ENCODE assay signal across 8 cellular contexts in the genomic region with DNA sequence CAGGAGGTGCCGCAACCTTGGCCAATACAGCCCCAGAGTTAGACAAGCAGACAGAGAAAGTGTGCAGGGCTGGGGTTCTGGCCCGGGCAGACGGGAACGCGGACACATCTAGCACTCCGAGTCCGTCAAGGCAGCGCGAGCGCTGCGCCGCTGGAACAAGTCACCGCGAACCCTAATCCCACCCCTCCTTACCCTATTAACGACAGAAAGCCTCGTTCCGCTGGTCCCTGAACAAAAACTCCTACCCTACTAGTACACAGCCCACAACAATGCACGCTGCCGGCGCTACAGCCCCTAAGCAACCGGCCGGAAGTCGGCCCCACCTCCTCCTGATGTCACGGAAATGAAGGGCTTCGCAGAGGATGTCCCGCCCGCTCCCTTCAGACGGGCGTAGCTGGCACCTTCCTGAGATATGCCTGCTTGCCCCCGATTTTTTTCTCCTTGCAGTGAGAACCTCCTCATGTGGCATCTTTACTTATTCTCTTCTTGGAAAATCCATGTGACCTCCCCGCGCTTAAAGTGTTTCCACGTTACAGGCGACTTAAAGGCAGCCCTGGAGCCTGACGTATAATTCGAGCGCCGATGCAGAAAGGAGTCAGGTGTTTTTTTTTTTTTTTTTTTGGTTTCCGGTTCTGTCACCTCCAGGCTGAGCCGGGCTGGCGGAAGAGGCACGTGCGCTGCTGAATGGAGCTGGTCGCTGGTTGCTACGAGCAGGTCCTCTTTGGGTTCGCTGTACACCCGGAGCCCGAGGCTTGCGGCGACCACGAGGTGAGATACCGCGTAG. TPM values are rescaled to one million over a fixed set of nuclear protein-coding genes. Genes with fewer than 3 reads are reported as not detected.
A peak's percentile ranks its signal among the peaks of the same experiment; 100 is the strongest.
DNase-seq lines count a peak whose midpoint lies in the region; ATAC-seq, FAIRE-seq and TF ChIP-seq lines count a peak whose summit lies in the region.

A gene (minus strand): TSS at position 315 of the 784 bp plus-strand sequence. CDS start 7,066 bp downstream, outside the sequence.
A gene with protein sequence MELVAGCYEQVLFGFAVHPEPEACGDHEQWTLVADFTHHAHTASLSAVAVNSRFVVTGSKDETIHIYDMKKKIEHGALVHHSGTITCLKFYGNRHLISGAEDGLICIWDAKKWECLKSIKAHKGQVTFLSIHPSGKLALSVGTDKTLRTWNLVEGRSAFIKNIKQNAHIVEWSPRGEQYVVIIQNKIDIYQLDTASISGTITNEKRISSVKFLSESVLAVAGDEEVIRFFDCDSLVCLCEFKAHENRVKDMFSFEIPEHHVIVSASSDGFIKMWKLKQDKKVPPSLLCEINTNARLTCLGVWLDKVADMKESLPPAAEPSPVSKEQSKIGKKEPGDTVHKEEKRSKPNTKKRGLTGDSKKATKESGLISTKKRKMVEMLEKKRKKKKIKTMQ (plus strand): TSS at position 671 of the 784 bp plus-strand sequence. CDS start 14 bp downstream, at position 685.

- ATAC-seq in GM19397 (IDR thresholded peaks at IDR 0.05; ENCODE audit: unreplicated experiment) (peak; percentile 100), HG03565 (IDR thresholded peaks at IDR 0.05; ENCODE audit: unreplicated experiment) (peak; percentile 96), HepG2 (peak; percentile 98)

- peak within 1 kb of the TSS; percentile 73 for H3K4me2 ChIP-seq in HepG2 (ENCODE audit: low read depth, low read length)

- DNase-seq in CD1c-positive myeloid dendritic cell (ENCODE audit: extremely low spot score) = peak; percentile 96
- peak; percentile 99 for DNase-seq in NCI-H748 treated with DMSO at 0.1 percent for 48 hours (lab: John Stamatoyannopoulos, UW)
- peak; percentile 91 to 92 for DNase-seq in activated CD4-positive, alpha-beta T cell treated with anti-CD3 and anti-CD28 coated beads, Interleukin-2, amount 50 U/mL, for 4 hours
- peak; percentile 92 to 95 for DNase-seq in dermis microvascular lymphatic vessel endothelial cell (ENCODE audit: low read depth in 2 of 2)
- DNase-seq in HepG2 (ENCODE audit: low spot score) = peak; percentile 94
- DNase-seq in stimulated activated CD4-positive, alpha-beta T cell treated with anti-CD3 and anti-CD28 coated beads, Interleukin-2, amount 100 ng/mL, for 48 hours = peak; percentile 82 to 84

- CTCF ChIA-PET in HepG2 (lab: Yijun Ruan, JAX; ENCODE audit: low intra/inter-chr PET ratio, low total read pairs) = interaction anchor here (1.0 kb wide), 1 partner anchor 107 kb away, joined by 3 read pairs; no protein-coding TSS in a partner anchor

- peak within 1 kb of the TSS; percentile 96 for H3K27ac ChIP-seq in HepG2 (ENCODE audit: extremely low read length, insufficient read depth, low read length)

- FAIRE-seq in HepG2 (lab: Jason Lieb, UNC) = peak; percentile 52

- no peaks in the 10 kb centered on the region for H4K20me1 ChIP-seq in HepG2 (ENCODE audit: insufficient read depth, low read length)

- peaks cover 44% of the 10 kb centered on the region for H3K4me1 ChIP-seq in HepG2 (ENCODE audit: insufficient read depth, low read length)

- H3K9me3 ChIP-seq in HepG2 (ENCODE audit: low read length) = no peaks in the 10 kb centered on the region

- intact Hi-C loops in HepG2 (cut with micrococcal nuclease; ENCODE audit: unreplicated experiment) = loop anchor here (1.0 kb wide), 6 partner anchors 27 to 189 kb away; a partner anchor contains a TSS

- 2% methylated on average over 50 of the region's 53 CpGs for WGBS in HepG2 (ENCODE audit: low lambda C conversion rate)

- peak; percentile 37; the same call in 1 of the 2 replicates for TF ChIP-seq RAD21 in HepG2 (CRISPR knock-in tag; IDR thresholded peaks at IDR 0.05)

- POLR2A ChIA-PET in HepG2 (lab: Yijun Ruan, JAX) = interaction anchor here (0.6 to 2.9 kb wide), 28 partner anchors 8 to 837 kb away, joined by 3 to 79 read pairs (median 4); a partner anchor contains a TSS

- peaks cover 9 to 24% of the 10 kb centered on the region in 2 experiments for H3K36me3 ChIP-seq in HepG2 (replicated peaks in 1 of 2; ENCODE audit: control insufficient read depth in 1 of 2, insufficient read depth in 2 of 2, low read length in 2 of 2)

- peak within 1 kb of the TSS; percentile 90 for H2AFZ ChIP-seq in HepG2 (ENCODE audit: low read length)

- peak; percentile 6; the same call in 1 of the 2 replicates for TF ChIP-seq CTCF in HepG2 (CRISPR knock-in tag; IDR thresholded peaks at IDR 0.05)

- peak; percentile 92 to 93 for TF ChIP-seq POLR2A in HepG2 (IDR thresholded peaks at IDR 0.05; ENCODE audit: insufficient read depth in 1 of 2, low read depth in 2 of 2, low read length in 2 of 2)

- peak; percentile 27 to 45; a peak in 3 of 4 replicates for TF ChIP-seq EP300 in HepG2 (IDR thresholded peaks at IDR 0.05; ENCODE audit: low read depth in 2 of 2, low read length in 2 of 2)
- peak; percentile 54; the same call in 1 of the 2 replicates for TF ChIP-seq EP300 in HepG2 (CRISPR knock-in tag; IDR thresholded peaks at IDR 0.05; ENCODE audit: borderline replicate concordance)

- H3K27me3 ChIP-seq in HepG2 (ENCODE audit: control insufficient read depth in 1 of 2, insufficient read depth in 2 of 2, low read length in 2 of 2) = no peaks in the 10 kb centered on the region; a peak in 1 of 5 replicates

- BruUV-seq in HepG2 (replicated peaks; lab: Mats Ljungman, UMichigan) = TSS peak; percentile 81

- H3K79me2 ChIP-seq in HepG2 (ENCODE audit: insufficient read depth, low read length) = peaks cover 44% of the 10 kb centered on the region

- peak within 1 kb of the TSS; percentile 78 to 98 (median 97) for H3K4me3 ChIP-seq in HepG2 (replicated peaks in 1 of 3; ENCODE audit: insufficient read depth in 1 of 3, low read depth in 2 of 3, low read length in 3 of 3)

- H3K9ac ChIP-seq in HepG2 (ENCODE audit: insufficient read depth, low read depth, low read length) = peak within 1 kb of the TSS; percentile 98

- in situ Hi-C loops in HepG2 (cut with HindIII; ENCODE audit: extremely low pct_ligation_motif_present, low pct_unique_long_range_greater_than_20kb) = loop anchor here (5.0 kb wide), 1 partner anchor 182 kb away; no protein-coding TSS in a partner anchor

TF ChIP-seq in HepG2, 621 proteins besides CTCF, POLR2A, EP300 and RAD21 (continues in another document):
- TF ChIP-seq KLF12 (CRISPR knock-in tag; IDR thresholded peaks at IDR 0.05; ENCODE audit: borderline replicate concordance) (peak; percentile 94; the same call in 1 of the 2 replicates), ZNF446 (CRISPR knock-in tag; IDR thresholded peaks at IDR 0.05) (no peak), FOXC1 (CRISPR knock-in tag; IDR thresholded peaks at IDR 0.05; ENCODE audit: borderline replicate concordance) (peak; percentile 69; the same call in 1 of the 2 replicates)

RNA-seq across cellular contexts. Expression of the first gene that starts in this region (rescaled TPM):
- total RNA-seq in dermis microvascular lymphatic vessel endothelial cell (0.25 and 0.77 TPM in 2 replicates), HepG2 (2016; rRNA removed; fragmentation: Illumina TruSeq; extraction: Trizol) (0.53 and 0.66 TPM in 2 replicates)
- total RNA-seq in HepG2 (2016; cell fraction: cytosol; rRNA removed; fragmentation: Illumina TruSeq; extraction: Trizol; ENCODE audit: low read depth) = not detected in 2 replicates
- 1.0 and 1.1 TPM in 2 replicates for total RNA-seq in HepG2 (2016; cell fraction: insoluble cytoplasmic fraction; rRNA removed; fragmentation: Illumina TruSeq; extraction: Trizol)
- not detected in 2 replicates for total RNA-seq in HepG2 (2016; cell fraction: membrane; rRNA removed; fragmentation: Illumina TruSeq; extraction: Trizol)
- not detected in 2 replicates for total RNA-seq in HepG2 (2016; cell fraction: nucleus; rRNA removed; fragmentation: Illumina TruSeq; extraction: Trizol)
- polyA plus RNA-seq in HepG2 (2011; rRNA removed) = 0.50 TPM in 1 of 2 replicates, not detected in the other
- 0.35 and 0.38 TPM in 2 replicates for polyA plus RNA-seq in HepG2 (2011; cell fraction: cytosol; rRNA removed)
- polyA plus RNA-seq in HepG2 (2011; cell fraction: nucleus; rRNA removed) = not detected in 2 replicates
- 0.36 and 0.52 TPM in 2 replicates for polyA plus RNA-seq in HepG2 (2012)
- polyA plus RNA-seq in HepG2 (2016; cell fraction: cytosol; fragmentation: Illumina TruSeq; extraction: Trizol; ENCODE audit: low read depth) = not detected in 2 replicates
- 0.60 and 1.2 TPM in 2 replicates for polyA plus RNA-seq in HepG2 (2016; cell fraction: insoluble cytoplasmic fraction; fragmentation: Illumina TruSeq; extraction: Trizol; ENCODE audit: low read depth)
- not detected in 2 replicates for polyA plus RNA-seq in HepG2 (2016; cell fraction: membrane; fragmentation: Illumina TruSeq; extraction: Trizol; ENCODE audit: low read depth)
- polyA plus RNA-seq in HepG2 (2016; cell fraction: nucleus; fragmentation: Illumina TruSeq; extraction: Trizol; ENCODE audit: insufficient read depth, low read depth) = 1.4 TPM in 1 of 2 replicates, not detected in the other
- not detected in 2 replicates for polyA minus RNA-seq in HepG2 (2011; rRNA and poly(A)+ RNA removed; ENCODE audit: low replicate concordance)
- polyA minus RNA-seq in HepG2 (2011; cell fraction: cytosol; rRNA and poly(A)+ RNA removed) = not detected in 2 replicates
- polyA minus RNA-seq in HepG2 (2011; cell fraction: nucleus; rRNA and poly(A)+ RNA removed) = not detected in 2 replicates

RNA-seq across cellular contexts. Expression of the second gene that starts in this region (rescaled TPM):
- total RNA-seq in dermis microvascular lymphatic vessel endothelial cell (8.6 and 10.1 TPM in 2 replicates), HepG2 (2016; rRNA removed; fragmentation: Illumina TruSeq; extraction: Trizol) (66.2 and 106 TPM in 2 replicates)
- total RNA-seq in HepG2 (2016; cell fraction: cytosol; rRNA removed; fragmentation: Illumina TruSeq; extraction: Trizol; ENCODE audit: low read depth) = 11.9 and 13.2 TPM in 2 replicates
- 64.7 and 103 TPM in 2 replicates for total RNA-seq in HepG2 (2016; cell fraction: insoluble cytoplasmic fraction; rRNA removed; fragmentation: Illumina TruSeq; extraction: Trizol)
- total RNA-seq in HepG2 (2016; cell fraction: membrane; rRNA removed; fragmentation: Illumina TruSeq; extraction: Trizol) = 18.5 and 23.4 TPM in 2 replicates
- total RNA-seq in HepG2 (2016; cell fraction: nucleus; rRNA removed; fragmentation: Illumina TruSeq; extraction: Trizol) = 27.0 and 28.3 TPM in 2 replicates
- 17.0 and 23.4 TPM in 2 replicates for polyA plus RNA-seq in HepG2 (2011; rRNA removed)
- 11.7 and 15.1 TPM in 2 replicates for polyA plus RNA-seq in HepG2 (2011; cell fraction: cytosol; rRNA removed)
- polyA plus RNA-seq in HepG2 (2011; cell fraction: nucleus; rRNA removed) = 5.6 and 6.6 TPM in 2 replicates
- polyA plus RNA-seq in HepG2 (2012) = 21.1 and 24.1 TPM in 2 replicates
- 5.7 and 6.5 TPM in 2 replicates for polyA plus RNA-seq in HepG2 (2016; cell fraction: cytosol; fragmentation: Illumina TruSeq; extraction: Trizol; ENCODE audit: low read depth)
- 92.1 and 98.0 TPM in 2 replicates for polyA plus RNA-seq in HepG2 (2016; cell fraction: insoluble cytoplasmic fraction; fragmentation: Illumina TruSeq; extraction: Trizol; ENCODE audit: low read depth)
- polyA plus RNA-seq in HepG2 (2016; cell fraction: membrane; fragmentation: Illumina TruSeq; extraction: Trizol; ENCODE audit: low read depth) = 9.4 and 11.3 TPM in 2 replicates
- polyA plus RNA-seq in HepG2 (2016; cell fraction: nucleus; fragmentation: Illumina TruSeq; extraction: Trizol; ENCODE audit: insufficient read depth, low read depth) = 36.0 and 37.3 TPM in 2 replicates
- 15.3 and 20.5 TPM in 2 replicates for polyA minus RNA-seq in HepG2 (2011; rRNA and poly(A)+ RNA removed; ENCODE audit: low replicate concordance)
- 6.3 and 9.7 TPM in 2 replicates for polyA minus RNA-seq in HepG2 (2011; cell fraction: cytosol; rRNA and poly(A)+ RNA removed)
- polyA minus RNA-seq in HepG2 (2011; cell fraction: nucleus; rRNA and poly(A)+ RNA removed) = 7.9 and 10.6 TPM in 2 replicates

Comparison
In these comparisons a context has a peak if more than half of its experiments do, and no peak if none do; other contexts are left out.
1. Peak in every context shown above with its lines: DNase-seq, ATAC-seq, H3K4me3 ChIP-seq and H3K27ac ChIP-seq.